Comparison of ENCODE assay signal across 8 cellular contexts in genomic region chr12:58425481-58426392, GRCh38.
DNase-seq lines count a peak whose midpoint lies in the region; ATAC-seq and TF ChIP-seq lines count a peak whose summit lies in the region.

No MANE protein-coding gene starts in this region.

- no TSS peak for BruUV-seq in Calu3 (replicated peaks; lab: Mats Ljungman, UMichigan)

- peak overlapping the region; percentile 53 for H3K4me3 Mint-ChIP-seq in Calu3 (ENCODE audit: low read depth, unreplicated experiment)

- no peaks in the 10 kb centered on the region for H3K36me3 Mint-ChIP-seq in Calu3 (ENCODE audit: insufficient read depth, unreplicated experiment)

- 57 to 62% methylated on average over 5 to 6 of the region's 6 CpGs for WGBS in thyroid gland, 2 donors

- no peaks in the 10 kb centered on the region for H3K27me3 Mint-ChIP-seq in Calu3 (ENCODE audit: unreplicated experiment)

- H3K9me3 ChIP-seq in thyroid gland: no peaks in the 10 kb centered on the region

- no peak for TF ChIP-seq CTCF in Calu3 (IDR thresholded peaks at IDR 0.05; ENCODE audit: unreplicated experiment)
- no peak for TF ChIP-seq CTCF in epithelial cell of proximal tubule (conservative IDR thresholded peaks at IDR 0.05; ENCODE audit: low read depth, low read length)
- TF ChIP-seq CTCF in thyroid gland (IDR thresholded peaks at IDR 0.05): no peak

- ATAC-seq in GM18909 (IDR thresholded peaks at IDR 0.05; ENCODE audit: poor library complexity, unreplicated experiment) (peak; percentile 93), HG03045 (IDR thresholded peaks at IDR 0.05; ENCODE audit: unreplicated experiment) (peak; percentile 90)

- peak overlapping the region; percentile 3 for H3K4me3 ChIP-seq in epithelial cell of proximal tubule (ENCODE audit: low read depth, low read length)
- no peak overlapping the region for H3K4me3 ChIP-seq in thyroid gland (replicated peaks in 1 of 3)

- no peak for TF ChIP-seq POLR2A in thyroid gland (IDR thresholded peaks at IDR 0.05)

- intact Hi-C loops in Calu3 (cut with micrococcal nuclease; ENCODE audit: unreplicated experiment): loop anchor here (10.0 kb wide), 1 partner anchor 361 kb away; no protein-coding TSS in a partner anchor
- intact Hi-C loops in thyroid gland (cut with DNase I): no loop called here

- H3K9me3 Mint-ChIP-seq in Calu3 (ENCODE audit: low read depth, unreplicated experiment): peaks cover 15% of the 10 kb centered on the region

- no peaks in the 10 kb centered on the region for H3K36me3 ChIP-seq in thyroid gland

- CTCF ChIA-PET in Calu3 (lab: Charles Lee): interaction anchor here (0.6 to 2.5 kb wide), 7 partner anchors 11 to 765 kb away, joined by 3 to 21 read pairs (median 4); no protein-coding TSS in a partner anchor

- H3K27ac ChIP-seq in thyroid gland: no peak overlapping the region

- DNase-seq in Calu3 (peak; percentile 62), RKO (ENCODE audit: low spot score) (peak; percentile 45), epithelial cell of proximal tubule (ENCODE audit: low read depth) (peak; percentile 94), non-pigmented ciliary epithelial cell (ENCODE audit: low read depth) (peak; percentile 90), thyroid gland (no peak)
- no peak for DNase-seq in activated effector memory CD4-positive, alpha-beta T cell treated with Interleukin-2 at 50 U/mL for 16 hours

- H3K4me1 Mint-ChIP-seq in Calu3 (ENCODE audit: low read depth, unreplicated experiment): peaks cover 42% of the 10 kb centered on the region

- no peaks in the 10 kb centered on the region for H3K27me3 ChIP-seq in thyroid gland

- H3K27ac Mint-ChIP-seq in Calu3 (ENCODE audit: unreplicated experiment): peak overlapping the region; percentile 70

- peaks cover 9 to 16% of the 10 kb centered on the region in 2 donors for H3K4me1 ChIP-seq in thyroid gland

Comparison
In these comparisons a context has a peak if more than half of its experiments do, and no peak if none do; other contexts are left out.
1. DNase-seq: peak in Calu3 (single experiment), RKO (single experiment), epithelial cell of proximal tubule (single experiment) and non-pigmented ciliary epithelial cell (single experiment); none in thyroid gland (0 of 2) and activated effector memory CD4-positive, alpha-beta T cell treated with Interleukin-2 at 50 U/mL for 16 hours (single experiment).